In genomic region chr12:123772074-123772473, GRCh38 we compare ENCODE assay signal across 21 cellular contexts. TPM values are rescaled to one million over a fixed set of nuclear protein-coding genes. Genes with fewer than 3 reads are reported as not detected.
"Had no signal": no experiment of that assay in that cellular context is flagged by ENCODE, and none has a peak within 500 bp of the region (broad histone marks: within the 10 kb centered on the region; RNA-seq: fewer than 3 reads in every experiment).

No MANE protein-coding gene starts in this region.

- H3K4me1 ChIP-seq: esophagus muscularis mucosa, foreskin keratinocyte, gastroesophageal sphincter, heart left ventricle, left lung, lower lobe of right lung had no signal

- H3K36me3 Mint-ChIP-seq: immature natural killer cell, mesothelial cell of epicardium, naive B cell had no signal

- H3K4me2 ChIP-seq: hepatocyte had no signal

- H3K4me3 ChIP-seq: coronary artery, dorsolateral prefrontal cortex, esophagus muscularis mucosa, gastroesophageal sphincter, heart left ventricle, hepatocyte, left lung, lower lobe of right lung, mucosa of descending colon had no signal

- ATAC-seq: foreskin keratinocyte, gastroesophageal sphincter, heart left ventricle, left cardiac atrium, left lung, left ventricle myocardium superior, lower lobe of right lung, mucosa of descending colon had no signal

- H3K27me3 ChIP-seq: dorsolateral prefrontal cortex, hepatocyte, left lung had no signal

- H3K27ac Mint-ChIP-seq: immature natural killer cell, mesothelial cell of epicardium, naive B cell had no signal

- H3K9me3 ChIP-seq: esophagus muscularis mucosa, lower lobe of right lung, mucosa of descending colon had no signal

- H3K79me2 ChIP-seq: hepatocyte had no signal

- H3K4me3 Mint-ChIP-seq: mesothelial cell of epicardium, naive B cell had no signal

- H3K36me3 ChIP-seq: esophagus muscularis mucosa, gastroesophageal sphincter, heart left ventricle, left lung, lower lobe of right lung had no signal

- DNase-seq: dermis blood vessel endothelial cell; dorsolateral prefrontal cortex; effector CD4-positive, alpha-beta T cell; effector memory CD4-positive, alpha-beta T cell; foreskin keratinocyte; heart left ventricle; hypothalamus; immature natural killer cell; left cardiac atrium; left lung; left ventricle myocardium superior; lower lobe of right lung; mesenchymal stem cell; mucosa of descending colon; naive B cell had no signal

- H2AFZ ChIP-seq: hepatocyte had no signal

- H3K4me1 Mint-ChIP-seq: mesothelial cell of epicardium had no signal

- H3K27ac ChIP-seq: coronary artery, dorsolateral prefrontal cortex, esophagus muscularis mucosa, foreskin keratinocyte, gastroesophageal sphincter, heart left ventricle, hepatocyte, left lung, lower lobe of right lung had no signal

RNA-seq across cellular contexts. Expression of gene DNAH10, which starts 10.0 kb away (rescaled TPM):
- total RNA-seq: dermis blood vessel endothelial cell, gastroesophageal sphincter, lung microvascular endothelial cell had no signal
